In genomic region chr18:416928-417327, GRCh38 we compare ENCODE assay signal across 16 cellular contexts.
"Had no signal": no experiment of that assay in that cellular context is flagged by ENCODE, and none has a peak within 500 bp of the region (broad histone marks: within the 10 kb centered on the region; RNA-seq: fewer than 3 reads in every experiment).

No MANE protein-coding gene starts in this region.

- H3K9me3 ChIP-seq: esophagus squamous epithelium, tibial artery, uterus had no signal

- DNase-seq: activated B cell treated with CpG ODN at 0.5 μM for 24 hours; activated CD4-positive, alpha-beta memory T cell treated with anti-CD3 and anti-CD28 coated beads for 36 hours; activated CD4-positive, alpha-beta T cell treated with anti-CD3 and anti-CD28 coated beads for 4 hours; activated T-cell treated with anti-CD3 and anti-CD28 coated beads for 4 hours; effector memory CD4-positive, alpha-beta T cell; esophagus squamous epithelium; hippocampal formation; midbrain; nephron progenitor cell; occipital lobe; stimulated activated naive CD8-positive, alpha-beta T cell treated with anti-CD3 and anti-CD28 coated beads, Interleukin-15, Interleukin-2, amounts not matched to agents 100 U/mL and 50 U/mL, for 24 hours; substantia nigra; tibial artery; uterus had no signal

- ATAC-seq: stimulated activated naive CD8-positive, alpha-beta T cell treated with anti-CD3 and anti-CD28 coated beads, Interleukin-15, Interleukin-2, amounts not matched to agents 100 U/mL and 50 U/mL, for 24 hours had no signal

- H3K27ac ChIP-seq: tibial artery had no signal

- H3K27me3 ChIP-seq: esophagus squamous epithelium, tibial artery, uterus had no signal

- H3K4me1 ChIP-seq: tibial artery, uterus had no signal

- FAIRE-seq: bronchial epithelial cell, endothelial cell of umbilical vein had no signal

- H3K4me3 ChIP-seq: esophagus squamous epithelium, tibial artery, uterus had no signal

- H3K36me3 ChIP-seq: esophagus squamous epithelium, tibial artery, uterus had no signal
